14 cellular contexts compared by ENCODE assay signal in genomic region chr3:194278186-194278845, GRCh38.
DNase-seq lines count a peak whose midpoint lies in the region; ATAC-seq and TF ChIP-seq lines count a peak whose summit lies in the region.
"Had no signal": no experiment of that assay in that cellular context is flagged by ENCODE, and none has a peak within 500 bp of the region (broad histone marks: within the 10 kb centered on the region; RNA-seq: fewer than 3 reads in every experiment).

No MANE protein-coding gene starts in this region.

- H3K4me3 ChIP-seq in coronary artery (no peak overlapping the region), subcutaneous abdominal adipose tissue (ENCODE audit: low read depth in 1 of 5, low read length in 5 of 5) (peak overlapping the region in 2 of 5 donors; percentile 24 to 48)
- H3K4me3 ChIP-seq: HAP-1 had no signal

- no peak for TF ChIP-seq CTCF in coronary artery (IDR thresholded peaks at IDR 0.05)
- no peak for TF ChIP-seq CTCF in neural crest cell (conservative IDR thresholded peaks at IDR 0.05)

- peak overlapping the region; percentile 64 for H3K4me3 Mint-ChIP-seq in neural crest cell
- H3K4me3 Mint-ChIP-seq: CD8-positive, alpha-beta T cell had no signal

- peak overlapping the region in 4 of 5 donors; percentile 49 to 67 (median 59) for H3K9ac ChIP-seq in subcutaneous abdominal adipose tissue (ENCODE audit: low read length in 5 of 5)

- H3K36me3 ChIP-seq in subcutaneous abdominal adipose tissue (ENCODE audit: control insufficient read depth in 5 of 5, insufficient read depth in 5 of 5, low read length in 5 of 5): no peaks in the 10 kb centered on the region
- H3K36me3 ChIP-seq: HAP-1 had no signal

- peaks cover 72% of the 10 kb centered on the region for H3K27me3 Mint-ChIP-seq in neural crest cell (ENCODE audit: low read depth)

- DNase-seq in activated CD8-positive, alpha-beta memory T cell treated with anti-CD3 and anti-CD28 coated beads, Interleukin-2, amount 50 U/mL, for 48 hours: peak; percentile 32
- no peak for DNase-seq in activated CD8-positive, alpha-beta memory T cell treated with anti-CD3 and anti-CD28 coated beads for 24 hours
- peak; percentile 46 for DNase-seq in coronary artery (ENCODE audit: low spot score)
- no peak for DNase-seq in neural crest cell (ENCODE audit: low read depth, low spot score)
- no peak for DNase-seq in cerebellar nuclear complex (lab: John Stamatoyannopoulos, UW)
- DNase-seq: 8988T; activated T-cell treated with anti-CD3 and anti-CD28 coated beads for 4 hours; CD8-positive, alpha-beta T cell; SW 1271 had no signal

- peaks cover 2% of the 10 kb centered on the region for H3K36me3 Mint-ChIP-seq in neural crest cell (ENCODE audit: low read depth)
- H3K36me3 Mint-ChIP-seq: CD8-positive, alpha-beta T cell had no signal

- no peaks in the 10 kb centered on the region for H3K9me3 ChIP-seq in subcutaneous abdominal adipose tissue (ENCODE audit: control insufficient read depth in 5 of 5, low read length in 5 of 5)
- H3K9me3 ChIP-seq: HAP-1 had no signal

- H3K27ac ChIP-seq in coronary artery: peak overlapping the region; percentile 59 to 73
- H3K27ac ChIP-seq in subcutaneous abdominal adipose tissue (ENCODE audit: low read depth, low read length): peak overlapping the region; percentile 99

- peaks cover 76% of the 10 kb centered on the region for H3K4me1 Mint-ChIP-seq in neural crest cell

- no peaks in the 10 kb centered on the region for H3K9me3 Mint-ChIP-seq in neural crest cell
- H3K9me3 Mint-ChIP-seq: CD8-positive, alpha-beta T cell had no signal

- no peaks in the 10 kb centered on the region for H3K27me3 ChIP-seq in subcutaneous abdominal adipose tissue (ENCODE audit: control insufficient read depth in 5 of 5, insufficient read depth in 4 of 5, low read length in 5 of 5)

- no peak for ATAC-seq in HG03159 (IDR thresholded peaks at IDR 0.05; ENCODE audit: unreplicated experiment)
- no peak for ATAC-seq in HG02870 (IDR thresholded peaks at IDR 0.05; ENCODE audit: unreplicated experiment)
- ATAC-seq: CD8-positive, alpha-beta T cell; left colon had no signal

- peaks cover 33 to 87% (median 80%) of the 10 kb centered on the region in 5 donors for H3K4me1 ChIP-seq in subcutaneous abdominal adipose tissue (ENCODE audit: control insufficient read depth in 5 of 5, insufficient read depth in 5 of 5, low read length in 5 of 5)
- H3K4me1 ChIP-seq: HAP-1 had no signal

- H3K27ac Mint-ChIP-seq in neural crest cell (ENCODE audit: unreplicated experiment): no peak overlapping the region
- H3K27ac Mint-ChIP-seq: CD8-positive, alpha-beta T cell had no signal

Comparison
In these comparisons a context has a peak if more than half of its experiments do, and no peak if none do; other contexts are left out.
1. DNase-seq: peak in activated CD8-positive, alpha-beta memory T cell treated with anti-CD3 and anti-CD28 coated beads, Interleukin-2, amount 50 U/mL, for 48 hours (single experiment) and coronary artery (single experiment); none in activated CD8-positive, alpha-beta memory T cell treated with anti-CD3 and anti-CD28 coated beads for 24 hours (single experiment), neural crest cell (single experiment) and cerebellar nuclear complex (0 of 2).